ENCODE assay signal across 22 cellular contexts in genomic region chr13:77728265-77728966, GRCh38. TPM values are rescaled to one million over a fixed set of nuclear protein-coding genes. Genes with fewer than 3 reads are reported as not detected.
A peak's percentile ranks its signal among the peaks of the same experiment; 100 is the strongest.
DNase-seq lines count a peak whose midpoint lies in the region; ATAC-seq and TF ChIP-seq lines count a peak whose summit lies in the region.
"Had no signal": no experiment of that assay in that cellular context is flagged by ENCODE, and none has a peak within 500 bp of the region (broad histone marks: within the 10 kb centered on the region; RNA-seq: fewer than 3 reads in every experiment).

No MANE protein-coding gene starts in this region.

- H3K9me3 Mint-ChIP-seq in activated T-cell treated with anti-CD3 and anti-CD28 coated beads, Interleukin-2, amount 50 U/mL, for 24 hours: no peaks in the 10 kb centered on the region
- H3K9me3 Mint-ChIP-seq in brain: peaks cover 0 to 6% (median 2%) of the 10 kb centered on the region in 5 experiments
- H3K9me3 Mint-ChIP-seq: nephron progenitor cell; stimulated activated memory B cell treated with anti-CD40 and anti-IgM and Interleukin-4, amounts not matched to agents 10 μg/mL and 1 μg/mL and 100 μg/mL, for 72 hours had no signal

- no peak for DNase-seq in activated T-cell treated with anti-CD3 and anti-CD28 coated beads, Interleukin-2, amount 50 U/mL, for 24 hours
- no peak for DNase-seq in activated T-cell treated with anti-CD3 and anti-CD28 coated beads, Interleukin-2, amount 50 U/mL, for 1 hour
- peak; percentile 95 for DNase-seq in NCI-H524 treated with DMSO at 0.1 percent for 48 hours (lab: John Stamatoyannopoulos, UW)
- peak; percentile 44 for DNase-seq in superior temporal gyrus (ENCODE audit: extremely low spot score)
- DNase-seq: activated CD4-positive, alpha-beta T cell treated with anti-CD3 and anti-CD28 coated beads for 1 hour; activated T-cell treated with anti-CD3 and anti-CD28 coated beads, Interleukin-2, amount 50 U/mL, for 48 hours; body of pancreas; dermis blood vessel endothelial cell; DMS53; heart right ventricle; KBM-7; left lung; NCI-H2107; nephron progenitor cell; posterior cingulate gyrus; thyroid gland had no signal

- peaks cover 69% of the 10 kb centered on the region for H3K36me3 Mint-ChIP-seq in activated T-cell treated with anti-CD3 and anti-CD28 coated beads, Interleukin-2, amount 50 U/mL, for 24 hours (ENCODE audit: low read depth)
- peaks cover 76% of the 10 kb centered on the region for H3K36me3 Mint-ChIP-seq in brain

- no peaks in the 10 kb centered on the region for H3K27me3 Mint-ChIP-seq in activated T-cell treated with anti-CD3 and anti-CD28 coated beads, Interleukin-2, amount 50 U/mL, for 24 hours
- no peaks in the 10 kb centered on the region for H3K27me3 Mint-ChIP-seq in brain
- H3K27me3 Mint-ChIP-seq: activated naive CD8-positive, alpha-beta T cell; stimulated activated memory B cell treated with anti-CD40 and anti-IgM and Interleukin-4, amounts not matched to agents 10 μg/mL and 1 μg/mL and 100 μg/mL, for 72 hours had no signal

- no peak for TF ChIP-seq CTCF in brain (conservative IDR thresholded peaks at IDR 0.05)

- peak overlapping the region; percentile 10 for H3K27ac Mint-ChIP-seq in activated T-cell treated with anti-CD3 and anti-CD28 coated beads, Interleukin-2, amount 50 U/mL, for 24 hours
- peak overlapping the region in 4 of 5 experiments; percentile 20 to 81 (median 64) for H3K27ac Mint-ChIP-seq in brain
- H3K27ac Mint-ChIP-seq: activated naive CD8-positive, alpha-beta T cell; nephron progenitor cell had no signal

- ATAC-seq in HG02798 (IDR thresholded peaks at IDR 0.05; ENCODE audit: poor library complexity, unreplicated experiment) (no peak), HG03039 (IDR thresholded peaks at IDR 0.05; ENCODE audit: unreplicated experiment) (no peak), GM19467 (IDR thresholded peaks at IDR 0.05; ENCODE audit: unreplicated experiment) (no peak)
- ATAC-seq: body of pancreas, heart right ventricle, left lung had no signal

- no peak overlapping the region for H3K4me3 Mint-ChIP-seq in activated T-cell treated with anti-CD3 and anti-CD28 coated beads, Interleukin-2, amount 50 U/mL, for 24 hours
- peak overlapping the region in 1 of 5 experiments; percentile 45 for H3K4me3 Mint-ChIP-seq in brain
- H3K4me3 Mint-ChIP-seq: nephron progenitor cell; stimulated activated memory B cell treated with anti-CD40 and anti-IgM and Interleukin-4, amounts not matched to agents 10 μg/mL and 1 μg/mL and 100 μg/mL, for 72 hours had no signal

- peaks cover 51% of the 10 kb centered on the region for H3K4me1 Mint-ChIP-seq in activated T-cell treated with anti-CD3 and anti-CD28 coated beads, Interleukin-2, amount 50 U/mL, for 24 hours (ENCODE audit: low read depth)
- H3K4me1 Mint-ChIP-seq in brain: peaks cover 70% of the 10 kb centered on the region

RNA-seq across cellular contexts. Expression of gene SLAIN1, which starts 30.9 kb away (rescaled TPM):
- polyA plus RNA-seq in brain (ENCODE audit: insufficient read depth, low read depth, low replicate concordance): 91.4 TPM

Comparison
In these comparisons a context has a peak if more than half of its experiments do, and no peak if none do; other contexts are left out.
1. DNase-seq: peak in NCI-H524 treated with DMSO at 0.1 percent for 48 hours (single experiment) and superior temporal gyrus (single experiment); none in activated T-cell treated with anti-CD3 and anti-CD28 coated beads, Interleukin-2, amount 50 U/mL, for 24 hours (single experiment) and activated T-cell treated with anti-CD3 and anti-CD28 coated beads, Interleukin-2, amount 50 U/mL, for 1 hour (single experiment).